12 cellular contexts compared by ENCODE assay signal in genomic region chr3:197216169-197216860, GRCh38.
DNase-seq lines count a peak whose midpoint lies in the region; TF ChIP-seq lines count a peak whose summit lies in the region.
"Had no signal": no experiment of that assay in that cellular context is flagged by ENCODE, and none has a peak within 500 bp of the region (broad histone marks: within the 10 kb centered on the region; RNA-seq: fewer than 3 reads in every experiment).

No MANE protein-coding gene starts in this region.

- CTCF ChIA-PET in activated CD4-positive, alpha-beta memory T cell treated with anti-CD3 and anti-CD28 coated beads for 36 hours (lab: Charles Lee), result interaction anchor here (0.6 to 1.0 kb wide), 2 partner anchors 82 to 286 kb away, joined by 3 to 4 read pairs; no protein-coding TSS in a partner anchor

- no peak overlapping the region for H3K4me3 Mint-ChIP-seq in immature natural killer cell
- no peak overlapping the region for H3K4me3 Mint-ChIP-seq in activated CD4-positive, alpha-beta memory T cell treated with anti-CD3 and anti-CD28 coated beads for 36 hours
- H3K4me3 Mint-ChIP-seq: activated naive CD8-positive, alpha-beta T cell treated with anti-CD3 and anti-CD28 coated beads, Interleukin-2, amount 10 ng/mL, durations not matched to agents 7 days and 5 days had no signal

- H3K4me1 ChIP-seq in osteoblast (ENCODE audit: insufficient read depth, low read length), result peaks cover 27% of the 10 kb centered on the region

- DNase-seq in G401 (ENCODE audit: low spot score), result peak; percentile 37
- DNase-seq in SK-MEL-5 (ENCODE audit: low read depth, low spot score), result peak; percentile 59
- DNase-seq in fibroblast of gingiva (ENCODE audit: low read depth), result peak; percentile 65
- DNase-seq in osteoblast (ENCODE audit: insufficient read length, low spot score, missing footprints), result peak; percentile 67
- DNase-seq in activated gamma-delta T cell treated with Interleukin-2 at 50 U/mL for 16 hours, result no peak
- no peak for DNase-seq in immature natural killer cell
- DNase-seq in activated CD4-positive, alpha-beta memory T cell treated with anti-CD3 and anti-CD28 coated beads for 36 hours, result no peak
- DNase-seq in substantia nigra (lab: John Stamatoyannopoulos, UW), result no peak
- DNase-seq: activated CD4-positive, alpha-beta T cell treated with anti-CD3 and anti-CD28 coated beads, Interleukin-2, amount 50 U/mL, for 4 hours; activated naive CD8-positive, alpha-beta T cell treated with anti-CD3 and anti-CD28 coated beads, Interleukin-2, amount 10 ng/mL, durations not matched to agents 7 days and 5 days; NCI-H510A; psoas muscle had no signal

- H3K27me3 Mint-ChIP-seq in immature natural killer cell (ENCODE audit: low read depth in 3 of 3), result no peaks in the 10 kb centered on the region
- H3K27me3 Mint-ChIP-seq in activated CD4-positive, alpha-beta memory T cell treated with anti-CD3 and anti-CD28 coated beads for 36 hours, result no peaks in the 10 kb centered on the region
- H3K27me3 Mint-ChIP-seq: activated naive CD8-positive, alpha-beta T cell treated with anti-CD3 and anti-CD28 coated beads, Interleukin-2, amount 10 ng/mL, durations not matched to agents 7 days and 5 days had no signal

- H3K9me3 ChIP-seq in osteoblast (ENCODE audit: low read depth, low read length), result no peaks in the 10 kb centered on the region
- H3K9me3 ChIP-seq: psoas muscle had no signal

- POLR2A ChIA-PET in activated CD4-positive, alpha-beta memory T cell treated with anti-CD3 and anti-CD28 coated beads for 36 hours (lab: Charles Lee), result no interaction called here

- no peak for TF ChIP-seq CTCF in osteoblast (IDR thresholded peaks at IDR 0.05; ENCODE audit: extremely low read depth, low read depth, low read length)

- intact Hi-C loops in activated CD4-positive, alpha-beta memory T cell treated with anti-CD3 and anti-CD28 coated beads for 36 hours (cut with micrococcal nuclease), result no loop called here

- in situ Hi-C loops in G401 (cut with HindIII; ENCODE audit: low sequenced_read_pairs) (no loop called here), SK-MEL-5 (cut with HindIII; ENCODE audit: low pct_unique_long_range_greater_than_20kb, low sequenced_read_pairs) (no loop called here)

- peaks cover 94% of the 10 kb centered on the region for H3K79me2 ChIP-seq in osteoblast (ENCODE audit: insufficient read depth, low read length)

- no peak overlapping the region for H3K27ac Mint-ChIP-seq in immature natural killer cell
- H3K27ac Mint-ChIP-seq in activated CD4-positive, alpha-beta memory T cell treated with anti-CD3 and anti-CD28 coated beads for 36 hours, result no peak overlapping the region
- H3K27ac Mint-ChIP-seq: activated naive CD8-positive, alpha-beta T cell treated with anti-CD3 and anti-CD28 coated beads, Interleukin-2, amount 10 ng/mL, durations not matched to agents 7 days and 5 days had no signal

- no peaks in the 10 kb centered on the region for H3K9me3 Mint-ChIP-seq in immature natural killer cell
- peaks cover 7% of the 10 kb centered on the region for H3K9me3 Mint-ChIP-seq in activated CD4-positive, alpha-beta memory T cell treated with anti-CD3 and anti-CD28 coated beads for 36 hours
- H3K9me3 Mint-ChIP-seq: activated naive CD8-positive, alpha-beta T cell treated with anti-CD3 and anti-CD28 coated beads, Interleukin-2, amount 10 ng/mL, durations not matched to agents 7 days and 5 days had no signal

- peaks cover 14% of the 10 kb centered on the region for H4K20me1 ChIP-seq in osteoblast (ENCODE audit: insufficient read depth, low read length)

- H3K36me3 Mint-ChIP-seq in immature natural killer cell, result no peaks in the 10 kb centered on the region
- H3K36me3 Mint-ChIP-seq in activated CD4-positive, alpha-beta memory T cell treated with anti-CD3 and anti-CD28 coated beads for 36 hours, result peaks cover 6% of the 10 kb centered on the region

- H3K36me3 ChIP-seq in osteoblast (ENCODE audit: insufficient read depth, low read length), result no peaks in the 10 kb centered on the region

- H2AFZ ChIP-seq in osteoblast (ENCODE audit: low read length), result no peak overlapping the region

- H3K4me1 Mint-ChIP-seq in immature natural killer cell, result peaks cover 12 to 52% of the 10 kb centered on the region in 2 donors
- peaks cover 26% of the 10 kb centered on the region for H3K4me1 Mint-ChIP-seq in activated CD4-positive, alpha-beta memory T cell treated with anti-CD3 and anti-CD28 coated beads for 36 hours (ENCODE audit: low read depth)

- no peaks in the 10 kb centered on the region for H3K27me3 ChIP-seq in osteoblast (ENCODE audit: insufficient read depth, low read length)

- H3K4me2 ChIP-seq in osteoblast (ENCODE audit: insufficient read depth, low read length), result peak overlapping the region; percentile 72

- H3K27ac ChIP-seq in osteoblast (ENCODE audit: low read depth, low read length) (peak overlapping the region; percentile 87), substantia nigra (ENCODE audit: low read depth, low read length, poor library complexity, severe bottlenecking) (no peak overlapping the region)
- H3K27ac ChIP-seq: psoas muscle had no signal

- H3K4me3 ChIP-seq in osteoblast (ENCODE audit: insufficient read depth, low read length), result peak overlapping the region; percentile 35
- H3K4me3 ChIP-seq: psoas muscle had no signal

Comparison
In these comparisons a context has a peak if more than half of its experiments do, and no peak if none do; other contexts are left out.
1. DNase-seq: peak in G401 (single experiment), SK-MEL-5 (single experiment), fibroblast of gingiva (single experiment) and osteoblast (single experiment); none in activated gamma-delta T cell treated with Interleukin-2 at 50 U/mL for 16 hours (single experiment), immature natural killer cell (0 of 3), activated CD4-positive, alpha-beta memory T cell treated with anti-CD3 and anti-CD28 coated beads for 36 hours (single experiment) and substantia nigra (0 of 49).